8 cellular contexts compared by ENCODE assay signal in the genomic region with DNA sequence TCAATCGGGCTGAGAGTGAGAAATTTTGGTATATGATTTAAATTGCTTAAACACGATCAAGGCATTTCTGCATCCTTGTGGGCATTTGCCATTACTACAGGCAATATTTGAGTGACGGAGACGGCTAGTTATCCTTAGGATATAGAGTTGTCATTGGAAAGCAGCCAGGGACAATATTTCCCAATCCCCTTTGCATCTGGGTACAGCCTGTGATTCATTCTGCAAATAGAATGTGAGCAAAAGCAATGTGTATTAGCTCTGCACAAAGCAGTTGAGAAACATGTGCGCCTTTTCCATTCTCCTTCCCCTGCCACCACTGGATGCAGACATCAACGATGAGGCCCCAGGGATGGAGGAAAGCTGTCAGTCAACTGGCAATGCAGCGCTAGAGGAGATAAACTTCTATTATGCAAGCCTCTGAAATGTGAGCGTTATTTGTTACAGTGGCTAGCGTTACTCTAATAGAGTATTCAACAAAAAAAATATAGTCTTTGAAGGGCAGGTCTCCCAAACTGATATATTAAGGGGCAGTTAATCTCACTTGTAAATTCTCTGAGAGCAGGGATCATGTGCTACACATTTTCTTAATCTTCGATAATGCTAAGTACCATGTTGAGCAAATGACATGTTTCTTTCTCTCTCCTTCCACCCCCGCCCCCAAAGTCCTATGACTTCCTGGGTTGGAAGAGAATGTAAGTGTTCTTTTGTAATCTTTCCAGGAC. TPM values are rescaled to one million over a fixed set of nuclear protein-coding genes. Genes with fewer than 3 reads are reported as not detected.
A peak's percentile ranks its signal among the peaks of the same experiment; 100 is the strongest.
DNase-seq lines count a peak whose midpoint lies in the region; ATAC-seq and TF ChIP-seq lines count a peak whose summit lies in the region.

No MANE protein-coding gene starts in this region.

- ATAC-seq in GM21786 (IDR thresholded peaks at IDR 0.05; ENCODE audit: unreplicated experiment): no peak
- no peak for ATAC-seq in GM19395 (IDR thresholded peaks at IDR 0.05; ENCODE audit: unreplicated experiment)
- ATAC-seq in GM21515 (IDR thresholded peaks at IDR 0.05; ENCODE audit: unreplicated experiment): no peak

- H3K4me3 Mint-ChIP-seq in neural crest cell: no peak overlapping the region

- H3K27me3 Mint-ChIP-seq in neural crest cell (ENCODE audit: low read depth): no peaks in the 10 kb centered on the region

- no peak overlapping the region for H3K27ac Mint-ChIP-seq in neural crest cell (ENCODE audit: unreplicated experiment)

- no peaks in the 10 kb centered on the region for H3K36me3 Mint-ChIP-seq in neural crest cell (ENCODE audit: low read depth)

- H3K9me3 Mint-ChIP-seq in neural crest cell: no peaks in the 10 kb centered on the region

- peak; percentile 47 for TF ChIP-seq CTCF in neural crest cell (conservative IDR thresholded peaks at IDR 0.05)

- peaks cover 7% of the 10 kb centered on the region for H3K4me1 Mint-ChIP-seq in neural crest cell

- DNase-seq in ELR (ENCODE audit: low read depth) (peak; percentile 99), NCI-H774 (lab: John Stamatoyannopoulos, UW) (peak; percentile 58), dermis blood vessel endothelial cell (peak; percentile 89), neural crest cell (ENCODE audit: low read depth, low spot score) (no peak), activated T-cell treated with anti-CD3 and anti-CD28 coated beads for 4 hours (no peak)

RNA-seq across cellular contexts. Expression of gene NCOA3, which starts 37.1 kb away (rescaled TPM):
- 35.1 and 47.9 TPM in 2 replicates for total RNA-seq in dermis blood vessel endothelial cell
- total RNA-seq in neural crest cell: 23.9 and 25.7 TPM in 2 replicates

Comparison
In these comparisons a context has a peak if more than half of its experiments do, and no peak if none do; other contexts are left out.
1. DNase-seq: peak in ELR (single experiment), NCI-H774 (single experiment) and dermis blood vessel endothelial cell (single experiment); none in neural crest cell (single experiment) and activated T-cell treated with anti-CD3 and anti-CD28 coated beads for 4 hours (single experiment).